ENCODE assay signal across 14 cellular contexts in genomic region chr2:1863861-1864260, GRCh38.
DNase-seq lines count a peak whose midpoint lies in the region; TF ChIP-seq lines count a peak whose summit lies in the region.
"Had no signal": no experiment of that assay in that cellular context is flagged by ENCODE, and none has a peak within 500 bp of the region (broad histone marks: within the 10 kb centered on the region; RNA-seq: fewer than 3 reads in every experiment).

No MANE protein-coding gene starts in this region.

- peaks cover 72% of the 10 kb centered on the region for H3K4me1 ChIP-seq in BLaER1
- H3K4me1 ChIP-seq in endodermal cell (ENCODE audit: control insufficient read depth, insufficient read depth, low read length): no peaks in the 10 kb centered on the region
- H3K4me1 ChIP-seq in thyroid gland: peaks cover 31 to 32% of the 10 kb centered on the region in 2 donors

- H3K9me3 ChIP-seq in BLaER1: no peaks in the 10 kb centered on the region
- H3K9me3 ChIP-seq in endodermal cell (ENCODE audit: control insufficient read depth, low read length): no peaks in the 10 kb centered on the region
- H3K9me3 ChIP-seq in thyroid gland: no peaks in the 10 kb centered on the region

- H3K27me3 ChIP-seq in BLaER1 (no peaks in the 10 kb centered on the region), endodermal cell (ENCODE audit: control insufficient read depth, insufficient read depth, low read length, poor library complexity, severe bottlenecking) (peaks cover 13% of the 10 kb centered on the region), thyroid gland (no peaks in the 10 kb centered on the region)

- WGBS in endodermal cell (ENCODE audit: insufficient coverage in 1 of 2, insufficient read length in 1 of 2), 2 experiments: 91 to 92% methylated on average over 4 to 9 of the region's 9 CpGs
- 82 to 87% methylated on average over 7 to 9 of the region's 9 CpGs for WGBS in thyroid gland, 2 donors

- peaks cover 14% of the 10 kb centered on the region for H3K27me3 Mint-ChIP-seq in endodermal cell (ENCODE audit: insufficient read depth)

- H3K36me3 Mint-ChIP-seq in endodermal cell (ENCODE audit: low read depth): no peaks in the 10 kb centered on the region
- H3K36me3 Mint-ChIP-seq: CD8-positive, alpha-beta T cell had no signal

- H3K27ac ChIP-seq in BLaER1 (peak overlapping the region; percentile 72; the same call in 1 of the 2 replicates), angular gyrus (ENCODE audit: low read depth, low read length) (peak overlapping the region; percentile 51), endodermal cell (ENCODE audit: low read depth, low read length) (no peak overlapping the region), thyroid gland (peak overlapping the region; percentile 66 to 90 (median 75))
- H3K27ac ChIP-seq: GM23248 had no signal

- no peaks in the 10 kb centered on the region for H3K9me3 Mint-ChIP-seq in endodermal cell
- H3K9me3 Mint-ChIP-seq: CD8-positive, alpha-beta T cell; HFFc6; IgD-negative memory B cell had no signal

- TF ChIP-seq CTCF in endodermal cell (conservative IDR thresholded peaks at IDR 0.05): no peak
- TF ChIP-seq CTCF in thyroid gland (IDR thresholded peaks at IDR 0.05): no peak

- H3K36me3 ChIP-seq in BLaER1: no peaks in the 10 kb centered on the region
- H3K36me3 ChIP-seq in endodermal cell (ENCODE audit: control insufficient read depth, insufficient read depth, low read length): no peaks in the 10 kb centered on the region
- H3K36me3 ChIP-seq in thyroid gland: no peaks in the 10 kb centered on the region

- H3K4me3 Mint-ChIP-seq in endodermal cell: no peak overlapping the region
- H3K4me3 Mint-ChIP-seq: CD8-positive, alpha-beta T cell; HFFc6; IgD-negative memory B cell had no signal

- peak overlapping the region; percentile 82 for H3K4me2 ChIP-seq in BLaER1

- intact Hi-C loops in thyroid gland (cut with DNase I): loop anchor here (10.0 kb wide), 2 partner anchors 251 to 431 kb away; no protein-coding TSS in a partner anchor

- H4K20me1 ChIP-seq in BLaER1: no peaks in the 10 kb centered on the region

- TF ChIP-seq POLR2A in thyroid gland (IDR thresholded peaks at IDR 0.05): no peak

- H3K4me1 Mint-ChIP-seq in endodermal cell: peaks cover 3% of the 10 kb centered on the region
- H3K4me1 Mint-ChIP-seq: IgD-negative memory B cell had no signal

- H3K4me3 ChIP-seq in BLaER1 (no peak overlapping the region), endodermal cell (ENCODE audit: low read length) (no peak overlapping the region), thyroid gland (replicated peaks in 1 of 3) (no peak overlapping the region)
- H3K4me3 ChIP-seq: GM23248 had no signal

- DNase-seq in endodermal cell: peak; percentile 30
- peak in 1 of 2 donors; percentile 11 for DNase-seq in thyroid gland
- DNase-seq in germinal center (ENCODE audit: low spot score): no peak
- no peak for DNase-seq in cortex of kidney (lab: John Stamatoyannopoulos, UW)
- no peak for DNase-seq in AG20443 (ENCODE audit: low spot score)
- DNase-seq: Calu3; CD8-positive, alpha-beta T cell; GF-D8; GM23248; HFFc6; KBM-7 had no signal

- H3K27ac Mint-ChIP-seq in endodermal cell: no peak overlapping the region
- H3K27ac Mint-ChIP-seq: CD8-positive, alpha-beta T cell; HFFc6 had no signal

- H3K9ac ChIP-seq in BLaER1 (0 out of 2 replicates have a peak overlapping the region, but pooled peaks have one; percentile 23), endodermal cell (ENCODE audit: extremely low read depth, low read length, poor library complexity, severe bottlenecking) (no peak overlapping the region)
- H3K9ac ChIP-seq: GM23248 had no signal
